In the genomic region with DNA sequence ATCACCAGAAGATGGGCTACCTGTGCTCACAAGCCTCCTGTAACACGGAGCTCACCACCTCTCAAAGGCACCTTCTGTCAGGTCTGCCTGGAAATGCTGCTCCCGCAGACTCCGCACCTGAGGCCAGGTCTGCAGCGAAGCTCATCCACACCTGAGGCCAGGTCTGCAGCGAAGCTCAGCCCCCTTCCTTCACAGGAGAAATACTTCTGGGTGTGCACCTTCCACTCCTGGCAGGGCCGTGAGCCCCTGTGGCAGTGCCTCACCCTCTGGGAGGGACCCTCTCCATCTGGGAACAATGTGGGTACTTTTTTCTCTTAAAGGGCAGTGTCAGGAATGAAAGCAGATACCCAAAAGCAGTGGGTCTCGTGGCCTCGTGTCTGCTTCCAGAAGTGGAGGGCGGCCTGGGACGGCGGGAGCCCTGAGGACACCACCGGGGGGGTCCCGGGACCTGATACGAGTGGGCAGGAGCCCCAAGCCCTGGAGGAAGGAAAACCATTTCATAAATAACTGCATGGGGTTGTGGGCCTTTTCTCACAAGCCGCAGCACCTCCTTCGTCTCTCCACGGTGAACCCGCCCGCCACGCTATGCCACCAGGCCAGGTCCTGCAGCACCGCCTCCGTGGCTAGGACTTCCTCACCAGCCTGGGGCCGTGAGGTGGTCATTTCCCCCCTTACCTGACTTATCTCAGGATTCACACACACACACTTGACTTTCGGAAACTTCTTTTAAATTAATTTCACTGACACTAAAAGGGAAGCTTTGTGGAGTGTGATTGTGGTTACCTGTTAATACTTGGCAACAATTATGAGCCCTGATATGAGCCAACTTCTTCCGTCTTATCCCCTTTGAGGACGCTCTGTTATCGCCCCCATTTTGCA, we compare ENCODE assay signal across 10 cellular contexts. TPM values are rescaled to one million over a fixed set of nuclear protein-coding genes. Genes with fewer than 3 reads are reported as not detected.
DNase-seq lines count a peak whose midpoint lies in the region; ATAC-seq, FAIRE-seq and TF ChIP-seq lines count a peak whose summit lies in the region.
"Had no signal": no experiment of that assay in that cellular context is flagged by ENCODE, and none has a peak within 500 bp of the region (broad histone marks: within the 10 kb centered on the region; RNA-seq: fewer than 3 reads in every experiment).

No MANE protein-coding gene starts in this region.

- H3K27ac Mint-ChIP-seq in immature natural killer cell = peak overlapping the region in 1 of 6 donors; percentile 30

- intact Hi-C loops in HepG2 (cut with micrococcal nuclease; ENCODE audit: unreplicated experiment) = loop anchor here (1.0 kb wide), 1 partner anchor 17 kb away; no protein-coding TSS in a partner anchor
- intact Hi-C loops in right lobe of liver (cut with DNase I) = no loop called here
- intact Hi-C loops in ovary (cut with DNase I) = loop anchor here in 1 of 4 donors (10.0 kb wide), 1 partner anchor 236 kb away; the partner anchor contains the start of gene CABLES2

- no TSS peak for BruUV-seq in HepG2 (replicated peaks; lab: Mats Ljungman, UMichigan)

- TF ChIP-seq CTCF in HepG2 (CRISPR knock-in tag; IDR thresholded peaks at IDR 0.05) (no peak), right lobe of liver (IDR thresholded peaks at IDR 0.05) (no peak), WERI-Rb-1 (IDR thresholded peaks at IDR 0.05; ENCODE audit: low read depth, low read length) (no peak), ovary (IDR thresholded peaks at IDR 0.05) (no peak)

- H4K20me1 ChIP-seq in HepG2 (ENCODE audit: insufficient read depth, low read length) = peaks cover 6% of the 10 kb centered on the region; the same call in 1 of the 2 replicates

- H3K4me1 ChIP-seq in HepG2 (ENCODE audit: insufficient read depth, low read length) (peaks cover 91% of the 10 kb centered on the region), right lobe of liver (peaks cover 0 to 13% (median 0%) of the 10 kb centered on the region in 4 donors), ovary (ENCODE audit: insufficient read depth) (peaks cover 10% of the 10 kb centered on the region)

- no peak for TF ChIP-seq POLR2A in HepG2 (IDR thresholded peaks at IDR 0.05; ENCODE audit: insufficient read depth in 1 of 2, low read depth in 2 of 2, low read length in 2 of 2)
- no peak for TF ChIP-seq POLR2A in right lobe of liver (IDR thresholded peaks at IDR 0.05)
- no peak for TF ChIP-seq POLR2A in ovary (IDR thresholded peaks at IDR 0.05)

- H3K27me3 ChIP-seq in HepG2 (ENCODE audit: control insufficient read depth in 1 of 2, insufficient read depth in 2 of 2, low read length in 2 of 2) (peaks cover 14 to 23% of the 10 kb centered on the region in 2 experiments), right lobe of liver (peaks cover 0 to 9% of the 10 kb centered on the region in 2 donors), WERI-Rb-1 (ENCODE audit: insufficient read depth, low read depth, severe bottlenecking) (no peaks in the 10 kb centered on the region), ovary (no peaks in the 10 kb centered on the region)

- H3K9me3 ChIP-seq in HepG2 (ENCODE audit: low read length) = no peaks in the 10 kb centered on the region
- H3K9me3 ChIP-seq in right lobe of liver = no peaks in the 10 kb centered on the region
- H3K9me3 ChIP-seq in WERI-Rb-1 (ENCODE audit: severe bottlenecking) = no peaks in the 10 kb centered on the region
- no peaks in the 10 kb centered on the region for H3K9me3 ChIP-seq in ovary

- H3K4me3 Mint-ChIP-seq in immature natural killer cell = peak overlapping the region; percentile 77 to 82 (median 79)

- CTCF ChIA-PET in HepG2 (lab: Yijun Ruan, JAX; ENCODE audit: low intra/inter-chr PET ratio, low total read pairs) = interaction anchor here (1.3 kb wide), 1 partner anchor 150 kb away, joined by 6 read pairs; no protein-coding TSS in a partner anchor

- peaks cover 36% of the 10 kb centered on the region for H3K79me2 ChIP-seq in HepG2 (ENCODE audit: insufficient read depth, low read length)

- peak overlapping the region; percentile 73 for H3K9ac ChIP-seq in HepG2 (ENCODE audit: insufficient read depth, low read depth, low read length)

- H3K36me3 ChIP-seq in HepG2 (replicated peaks in 1 of 2; ENCODE audit: control insufficient read depth in 1 of 2, insufficient read depth in 2 of 2, low read length in 2 of 2) (no peaks in the 10 kb centered on the region; a peak in 1 of 5 replicates), right lobe of liver (no peaks in the 10 kb centered on the region), WERI-Rb-1 (peaks cover 19% of the 10 kb centered on the region), ovary (no peaks in the 10 kb centered on the region)

- H3K36me3 Mint-ChIP-seq in immature natural killer cell = no peaks in the 10 kb centered on the region

- TF ChIP-seq RAD21 in HepG2 (CRISPR knock-in tag; IDR thresholded peaks at IDR 0.05) = no peak

- H3K9me3 Mint-ChIP-seq in immature natural killer cell = peaks cover 0 to 1% (median 0%) of the 10 kb centered on the region in 6 donors

- POLR2A ChIA-PET in HepG2 (lab: Yijun Ruan, JAX) = interaction anchor here (0.8 to 2.7 kb wide), 6 partner anchors 10 to 153 kb away, joined by 3 to 26 read pairs (median 17); no protein-coding TSS in a partner anchor

- peak overlapping the region; percentile 86 for H3K4me2 ChIP-seq in HepG2 (ENCODE audit: low read depth, low read length)

- WGBS in HepG2 (ENCODE audit: low lambda C conversion rate) = 91% methylated on average over 27 of the region's 27 CpGs
- 39% methylated on average over 6 of the region's 27 CpGs for WGBS in right lobe of liver (ENCODE audit: insufficient coverage, low coverage, low lambda C conversion rate, missing lambda C conversion rate)
- 83 to 84% (median 84%) methylated on average over 27 of the region's 27 CpGs for whole genome bisulfite sequencing in ovary, 3 donors

- no peak for FAIRE-seq in HepG2 (lab: Jason Lieb, UNC)

- TF ChIP-seq EP300 in HepG2 (IDR thresholded peaks at IDR 0.05; ENCODE audit: low read depth in 2 of 2, low read length in 2 of 2) (no peak), HepG2 (CRISPR knock-in tag; IDR thresholded peaks at IDR 0.05; ENCODE audit: borderline replicate concordance) (no peak), ovary (IDR thresholded peaks at IDR 0.05) (no peak)

- no peak overlapping the region for H2AFZ ChIP-seq in HepG2 (ENCODE audit: low read length)

- in situ Hi-C loops in HepG2 (cut with HindIII; ENCODE audit: extremely low pct_ligation_motif_present, low pct_unique_long_range_greater_than_20kb) = no loop called here

- peaks cover 7 to 11% of the 10 kb centered on the region in 2 donors for H3K4me1 Mint-ChIP-seq in immature natural killer cell

- H3K27ac ChIP-seq in HepG2 (ENCODE audit: extremely low read length, insufficient read depth, low read length) = no peak overlapping the region
- no peak overlapping the region for H3K27ac ChIP-seq in right lobe of liver
- no peak overlapping the region; the same call in 1 of the 2 replicates for H3K27ac ChIP-seq in WERI-Rb-1
- no peak overlapping the region for H3K27ac ChIP-seq in ovary

- no peak for ATAC-seq in HepG2
- ATAC-seq in right lobe of liver = no peak
- no peak for ATAC-seq in GM18907 (IDR thresholded peaks at IDR 0.05; ENCODE audit: unreplicated experiment)

- H3K4me3 ChIP-seq in HepG2 (replicated peaks in 1 of 3; ENCODE audit: insufficient read depth in 1 of 3, low read depth in 2 of 3, low read length in 3 of 3) (no peak overlapping the region; a peak in 1 of 6 replicates), right lobe of liver (no peak overlapping the region), WERI-Rb-1 (ENCODE audit: low read depth, low read length) (peak overlapping the region; percentile 74), ovary (no peak overlapping the region)

- DNase-seq in HepG2 (ENCODE audit: low spot score) (no peak), right lobe of liver (no peak), WERI-Rb-1 (no peak), immature natural killer cell (peak in 2 of 3 donors; percentile 15 to 19), ovary (no peak), GM03348 (ENCODE audit: low spot score) (no peak), HuH-7 (ENCODE audit: low spot score) (no peak)
- DNase-seq: activated CD4-positive, CD25-positive, alpha-beta regulatory T cell treated with anti-CD3 and anti-CD28 coated beads, Interleukin-2, amount 50 U/mL, for 72 hours had no signal

- peaks cover 0 to 3% (median 0%) of the 10 kb centered on the region in 3 donors for H3K27me3 Mint-ChIP-seq in immature natural killer cell (ENCODE audit: low read depth in 3 of 3)

RNA-seq across cellular contexts. Expression of gene SLCO4A1, which starts 1.2 kb away (rescaled TPM):
- total RNA-seq in HepG2 (2016; rRNA removed; fragmentation: Illumina TruSeq; extraction: Trizol) (23.8 and 55.5 TPM in 2 replicates), right lobe of liver (1 to 10 TPM in 5 of 6 experiments, under 1 TPM in 1; 0.93 to 8.8 (median 4.3) TPM), ovary (10 to 100 TPM in 1 of 7 donors, 1 to 10 TPM in 6; 3.3 to 10.9 (median 4.4) TPM)
- 21.3 and 22.4 TPM in 2 replicates for total RNA-seq in HepG2 (2016; cell fraction: cytosol; rRNA removed; fragmentation: Illumina TruSeq; extraction: Trizol; ENCODE audit: low read depth)
- total RNA-seq in HepG2 (2016; cell fraction: insoluble cytoplasmic fraction; rRNA removed; fragmentation: Illumina TruSeq; extraction: Trizol) = 20.7 and 58.6 TPM in 2 replicates
- 31.3 and 32.0 TPM in 2 replicates for total RNA-seq in HepG2 (2016; cell fraction: membrane; rRNA removed; fragmentation: Illumina TruSeq; extraction: Trizol)
- total RNA-seq in HepG2 (2016; cell fraction: nucleus; rRNA removed; fragmentation: Illumina TruSeq; extraction: Trizol) = 55.7 and 65.4 TPM in 2 replicates
- polyA plus RNA-seq in HepG2 (2011; rRNA removed) (91.3 and 112 TPM in 2 replicates), immature natural killer cell (under 1 TPM in 2 of 3 donors, not detected in 1; 0.34 to 0.40 TPM), ovary (1 to 10 TPM; 1.1 to 2.2 TPM)
- polyA plus RNA-seq in HepG2 (2011; cell fraction: cytosol; rRNA removed) = 53.2 and 96.9 TPM in 2 replicates
- polyA plus RNA-seq in HepG2 (2011; cell fraction: nucleus; rRNA removed) = 133 and 239 TPM in 2 replicates
- 48.1 and 97.6 TPM in 2 replicates for polyA plus RNA-seq in HepG2 (2012)
- 14.3 and 17.6 TPM in 2 replicates for polyA plus RNA-seq in HepG2 (2016; cell fraction: cytosol; fragmentation: Illumina TruSeq; extraction: Trizol; ENCODE audit: low read depth)
- 25.9 and 26.2 TPM in 2 replicates for polyA plus RNA-seq in HepG2 (2016; cell fraction: insoluble cytoplasmic fraction; fragmentation: Illumina TruSeq; extraction: Trizol; ENCODE audit: low read depth)
- 21.9 and 22.4 TPM in 2 replicates for polyA plus RNA-seq in HepG2 (2016; cell fraction: membrane; fragmentation: Illumina TruSeq; extraction: Trizol; ENCODE audit: low read depth)
- 114 and 125 TPM in 2 replicates for polyA plus RNA-seq in HepG2 (2016; cell fraction: nucleus; fragmentation: Illumina TruSeq; extraction: Trizol; ENCODE audit: insufficient read depth, low read depth)
- 44.0 and 104 TPM in 2 replicates for polyA minus RNA-seq in HepG2 (2011; rRNA and poly(A)+ RNA removed; ENCODE audit: low replicate concordance)
- 27.7 and 39.2 TPM in 2 replicates for polyA minus RNA-seq in HepG2 (2011; cell fraction: cytosol; rRNA and poly(A)+ RNA removed)
- 31.2 and 42.4 TPM in 2 replicates for polyA minus RNA-seq in HepG2 (2011; cell fraction: nucleus; rRNA and poly(A)+ RNA removed)
- polyA plus RNA-seq: fibroblast of lung had no signal

Comparison
In these comparisons a context has a peak if more than half of its experiments do, and no peak if none do; other contexts are left out.
1. DNase-seq: peak in immature natural killer cell (2 of 3); none in HepG2 (single experiment), right lobe of liver (0 of 3), WERI-Rb-1 (single experiment), ovary (0 of 5), GM03348 (single experiment) and HuH-7 (single experiment).